8 cellular contexts compared by ENCODE assay signal in genomic region chr1:7070389-7071029, GRCh38.
DNase-seq lines count a peak whose midpoint lies in the region; ATAC-seq, FAIRE-seq and TF ChIP-seq lines count a peak whose summit lies in the region.

No MANE protein-coding gene starts in this region.

- no peak overlapping the region for H3K27ac Mint-ChIP-seq in type B pancreatic cell

- H3K36me3 Mint-ChIP-seq in type B pancreatic cell, result no peaks in the 10 kb centered on the region

- peak overlapping the region; percentile 85 for H3K4me3 Mint-ChIP-seq in type B pancreatic cell

- H3K9me3 ChIP-seq in HUES6 (ENCODE audit: control insufficient read depth, insufficient read depth, low read depth, low read length) (no peaks in the 10 kb centered on the region), RWPE2 (ENCODE audit: severe bottlenecking) (no peaks in the 10 kb centered on the region), ovary (no peaks in the 10 kb centered on the region)

- H3K9me3 Mint-ChIP-seq in type B pancreatic cell, result no peaks in the 10 kb centered on the region

- no peak for FAIRE-seq in D721Med (lab: Jason Lieb, UNC)

- TF ChIP-seq EP300 in ovary (IDR thresholded peaks at IDR 0.05), result no peak

- H3K36me3 ChIP-seq in HUES6 (ENCODE audit: control insufficient read depth, insufficient read depth, low read length) (no peaks in the 10 kb centered on the region), RWPE2 (ENCODE audit: low read depth) (no peaks in the 10 kb centered on the region), ovary (no peaks in the 10 kb centered on the region)

- TF ChIP-seq CTCF in D721Med (IDR thresholded peaks at IDR 0.05; ENCODE audit: insufficient read depth, missing control alignments) (peak; percentile 94), RWPE2 (IDR thresholded peaks at IDR 0.05; ENCODE audit: poor library complexity, severe bottlenecking) (peak; percentile 90), ovary (IDR thresholded peaks at IDR 0.05) (peak; percentile 51 to 68 (median 64)), type B pancreatic cell (conservative IDR thresholded peaks at IDR 0.05) (peak; percentile 93)

- peaks cover 60% of the 10 kb centered on the region for H3K27me3 Mint-ChIP-seq in type B pancreatic cell

- no peak for TF ChIP-seq POLR2A in ovary (IDR thresholded peaks at IDR 0.05)

- peaks cover 5% of the 10 kb centered on the region for H3K4me1 ChIP-seq in HUES6 (ENCODE audit: control insufficient read depth, insufficient read depth, low read length)
- no peaks in the 10 kb centered on the region for H3K4me1 ChIP-seq in RWPE2 (ENCODE audit: insufficient read depth, poor library complexity, severe bottlenecking)
- H3K4me1 ChIP-seq in ovary (ENCODE audit: insufficient read depth), result no peaks in the 10 kb centered on the region

- H3K4me1 Mint-ChIP-seq in type B pancreatic cell (ENCODE audit: unreplicated experiment), result peaks cover 5% of the 10 kb centered on the region

- H3K4me3 ChIP-seq in HUES6 (ENCODE audit: low read depth, low read length) (peak overlapping the region; percentile 52), RWPE2 (ENCODE audit: severe bottlenecking) (no peak overlapping the region), ovary (peak overlapping the region; percentile 9)

- 9 to 11% (median 10%) methylated on average over 13 of the region's 13 CpGs for WGBS in ovary, 3 donors

- ATAC-seq in RWPE2 (ENCODE audit: low read depth) (peak; percentile 74), HG03095 (IDR thresholded peaks at IDR 0.05; ENCODE audit: unreplicated experiment) (no peak)

- peak; percentile 37 for DNase-seq in D721Med (ENCODE audit: insufficient read length, low spot score)
- DNase-seq in RWPE2 (ENCODE audit: low spot score), result no peak
- peak in 3 of 4 experiments; percentile 13 to 33 (median 23) for DNase-seq in activated naive CD4-positive, alpha-beta T cell (lab: John Stamatoyannopoulos, UW)
- peak; percentile 51 for DNase-seq in globus pallidus (ENCODE audit: low spot score)
- DNase-seq in ovary, result peak; percentile 64 to 72 (median 70)
- DNase-seq in type B pancreatic cell (ENCODE audit: extremely low spot score, unreplicated experiment), result no peak

- peaks cover 23% of the 10 kb centered on the region; the same call in 1 of the 2 replicates for H3K27me3 ChIP-seq in HUES6 (ENCODE audit: control insufficient read depth, insufficient read depth, low read length)
- no peaks in the 10 kb centered on the region for H3K27me3 ChIP-seq in RWPE2 (ENCODE audit: insufficient read depth, poor library complexity, severe bottlenecking)
- H3K27me3 ChIP-seq in ovary, result no peaks in the 10 kb centered on the region

- no peak overlapping the region for H3K27ac ChIP-seq in HUES6 (ENCODE audit: low read depth, low read length)
- no peak overlapping the region for H3K27ac ChIP-seq in RWPE2 (ENCODE audit: poor library complexity, severe bottlenecking)
- H3K27ac ChIP-seq in ovary, result no peak overlapping the region

- H3K9ac ChIP-seq in HUES6 (ENCODE audit: low read length), result no peak overlapping the region

- intact Hi-C loops in ovary (cut with DNase I), result loop anchor here in 1 of 4 donors (5.0 kb wide), 2 partner anchors 273 to 348 kb away; no protein-coding TSS in a partner anchor

Comparison
In these comparisons a context has a peak if more than half of its experiments do, and no peak if none do; other contexts are left out.
1. DNase-seq: peak in D721Med (single experiment), activated naive CD4-positive, alpha-beta T cell (3 of 4), globus pallidus (single experiment) and ovary (5 of 5); none in RWPE2 (single experiment) and type B pancreatic cell (single experiment).
2. Peak in every context shown above with its lines, with median percentiles within 50 percentile points of each other: CTCF ChIP-seq.